13 cellular contexts compared by ENCODE assay signal in the genomic region with DNA sequence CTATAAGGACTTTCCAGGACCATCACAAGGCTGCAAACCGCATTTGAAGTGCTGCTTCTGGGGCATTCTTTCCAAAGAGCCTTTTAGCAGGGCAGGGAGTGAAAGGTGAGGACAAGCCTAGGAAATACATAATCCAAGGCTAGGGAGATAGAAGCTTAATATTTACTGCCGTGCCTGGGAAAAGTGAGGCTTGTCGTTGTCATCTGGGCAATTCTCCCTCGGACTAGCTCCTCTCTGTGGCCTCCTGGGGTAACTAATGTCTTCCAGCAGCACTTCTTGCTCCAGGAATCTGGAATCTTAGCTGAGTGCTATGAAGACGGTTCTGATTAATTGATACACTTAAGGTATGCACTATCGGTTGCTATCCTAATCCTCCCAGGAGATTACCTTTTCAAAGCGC.
A peak's percentile ranks its signal among the peaks of the same experiment; 100 is the strongest.
DNase-seq lines count a peak whose midpoint lies in the region; ATAC-seq, FAIRE-seq and TF ChIP-seq lines count a peak whose summit lies in the region.
"Had no signal": no experiment of that assay in that cellular context is flagged by ENCODE, and none has a peak within 500 bp of the region (broad histone marks: within the 10 kb centered on the region; RNA-seq: fewer than 3 reads in every experiment).

No MANE protein-coding gene starts in this region.

- peaks cover 0 to 16% (median 6%) of the 10 kb centered on the region in 12 donors for H3K4me1 ChIP-seq in heart left ventricle
- peaks cover 10% of the 10 kb centered on the region for H3K4me1 ChIP-seq in HepG2 (ENCODE audit: insufficient read depth, low read length)
- no peaks in the 10 kb centered on the region for H3K4me1 ChIP-seq in MM.1S (ENCODE audit: low read length)

- TF ChIP-seq RAD21 in HepG2 (CRISPR knock-in tag; IDR thresholded peaks at IDR 0.05) = no peak

- H3K4me3 Mint-ChIP-seq in T-helper 2 cell treated with Interferon-gamma antibody and Interleukin-4, amounts not matched to agents 5 μg/mL and 100 μg/mL, for 36 hours = no peak overlapping the region
- no peak overlapping the region for H3K4me3 Mint-ChIP-seq in activated CD8-positive, alpha-beta memory T cell treated with anti-CD3 and anti-CD28 coated beads, Interleukin-2, amount 10 ng/mL, durations not matched to agents 7 days and 5 days
- H3K4me3 Mint-ChIP-seq: dendritic cell treated with granulocyte-macrophage colony-stimulating factor and Interleukin-4, amounts not matched to agents 40 ng/mL and 50 ng/mL, for 4 days had no signal

- H3K36me3 Mint-ChIP-seq in T-helper 2 cell treated with Interferon-gamma antibody and Interleukin-4, amounts not matched to agents 5 μg/mL and 100 μg/mL, for 36 hours (ENCODE audit: low read depth) = no peaks in the 10 kb centered on the region
- H3K36me3 Mint-ChIP-seq in activated CD8-positive, alpha-beta memory T cell treated with anti-CD3 and anti-CD28 coated beads, Interleukin-2, amount 10 ng/mL, durations not matched to agents 7 days and 5 days = no peaks in the 10 kb centered on the region

- H3K27ac ChIP-seq in heart left ventricle (peak overlapping the region in 1 of 12 donors; percentile 52), brain microvascular endothelial cell (no peak overlapping the region), HepG2 (ENCODE audit: extremely low read length, insufficient read depth, low read length) (no peak overlapping the region), MM.1S (ENCODE audit: low read length) (no peak overlapping the region)
- H3K27ac ChIP-seq: left lung, upper lobe of left lung had no signal

- no peak for TF ChIP-seq POLR2A in heart left ventricle (IDR thresholded peaks at IDR 0.05)
- no peak for TF ChIP-seq POLR2A in HepG2 (IDR thresholded peaks at IDR 0.05; ENCODE audit: insufficient read depth in 1 of 2, low read depth in 2 of 2, low read length in 2 of 2)

- no peaks in the 10 kb centered on the region for H3F3A ChIP-seq in MM.1S (ENCODE audit: insufficient read depth, low read length)

- TF ChIP-seq CTCF in heart left ventricle (IDR thresholded peaks at IDR 0.05) = peak in 7 of 12 donors; percentile 14 to 45 (median 26)
- peak; percentile 26 for TF ChIP-seq CTCF in brain microvascular endothelial cell (IDR thresholded peaks at IDR 0.05; ENCODE audit: low read depth, low read length, missing control alignments)
- TF ChIP-seq CTCF in HepG2 (CRISPR knock-in tag; IDR thresholded peaks at IDR 0.05) = peak; percentile 60
- no peak for TF ChIP-seq CTCF in MM.1S (IDR thresholded peaks at IDR 0.05; ENCODE audit: low read length)

- 41 to 54% (median 47%) methylated on average over 7 of the region's 7 CpGs for WGBS in heart left ventricle, 4 donors
- WGBS in HepG2 (ENCODE audit: low lambda C conversion rate) = 30% methylated on average over 7 of the region's 7 CpGs

- no peak overlapping the region for H3K27ac Mint-ChIP-seq in T-helper 2 cell treated with Interferon-gamma antibody and Interleukin-4, amounts not matched to agents 5 μg/mL and 100 μg/mL, for 36 hours
- H3K27ac Mint-ChIP-seq in activated CD8-positive, alpha-beta memory T cell treated with anti-CD3 and anti-CD28 coated beads, Interleukin-2, amount 10 ng/mL, durations not matched to agents 7 days and 5 days = no peak overlapping the region
- H3K27ac Mint-ChIP-seq: dendritic cell treated with granulocyte-macrophage colony-stimulating factor and Interleukin-4, amounts not matched to agents 40 ng/mL and 50 ng/mL, for 4 days had no signal

- no peaks in the 10 kb centered on the region for H3K27me3 ChIP-seq in heart left ventricle
- peaks cover 20% of the 10 kb centered on the region for H3K27me3 ChIP-seq in brain microvascular endothelial cell (replicated peaks)
- H3K27me3 ChIP-seq in HepG2 (ENCODE audit: control insufficient read depth in 1 of 2, insufficient read depth in 2 of 2, low read length in 2 of 2) = peaks cover 0 to 14% of the 10 kb centered on the region in 2 experiments; a peak in 3 of 5 replicates
- no peaks in the 10 kb centered on the region for H3K27me3 ChIP-seq in MM.1S (replicated peaks; ENCODE audit: insufficient read depth, low read length)
- H3K27me3 ChIP-seq: left lung, upper lobe of left lung had no signal

- no peaks in the 10 kb centered on the region for H3K9me2 ChIP-seq in MM.1S (replicated peaks; ENCODE audit: insufficient read depth, low read length)

- no peak for ATAC-seq in heart left ventricle
- no peak for ATAC-seq in Right ventricle myocardium inferior
- ATAC-seq in HepG2 = peak; percentile 75
- no peak for ATAC-seq in activated CD8-positive, alpha-beta memory T cell treated with anti-CD3 and anti-CD28 coated beads, Interleukin-2, amount 10 ng/mL, durations not matched to agents 7 days and 5 days
- ATAC-seq: left lung had no signal

- H3K9me3 Mint-ChIP-seq in T-helper 2 cell treated with Interferon-gamma antibody and Interleukin-4, amounts not matched to agents 5 μg/mL and 100 μg/mL, for 36 hours = no peaks in the 10 kb centered on the region
- no peaks in the 10 kb centered on the region for H3K9me3 Mint-ChIP-seq in activated CD8-positive, alpha-beta memory T cell treated with anti-CD3 and anti-CD28 coated beads, Interleukin-2, amount 10 ng/mL, durations not matched to agents 7 days and 5 days (ENCODE audit: low read depth)
- H3K9me3 Mint-ChIP-seq: dendritic cell treated with granulocyte-macrophage colony-stimulating factor and Interleukin-4, amounts not matched to agents 40 ng/mL and 50 ng/mL, for 4 days had no signal

- no peak overlapping the region for H3K4me3 ChIP-seq in heart left ventricle
- no peak overlapping the region for H3K4me3 ChIP-seq in brain microvascular endothelial cell (ENCODE audit: low read depth, low read length)
- H3K4me3 ChIP-seq in HepG2 (replicated peaks in 1 of 3; ENCODE audit: insufficient read depth in 1 of 3, low read depth in 2 of 3, low read length in 3 of 3) = no peak overlapping the region
- no peak overlapping the region for H3K4me3 ChIP-seq in MM.1S (ENCODE audit: low read length)
- H3K4me3 ChIP-seq: left lung, upper lobe of left lung had no signal

- H3K79me2 ChIP-seq in HepG2 (ENCODE audit: insufficient read depth, low read length) (no peaks in the 10 kb centered on the region), MM.1S (ENCODE audit: low read length) (no peaks in the 10 kb centered on the region)

- H3K9me3 ChIP-seq in heart left ventricle (no peaks in the 10 kb centered on the region), HepG2 (ENCODE audit: low read length) (no peaks in the 10 kb centered on the region), MM.1S (replicated peaks; ENCODE audit: insufficient read depth, low read length) (no peaks in the 10 kb centered on the region)
- H3K9me3 ChIP-seq: left lung, upper lobe of left lung had no signal

- TF ChIP-seq EP300 in HepG2 (IDR thresholded peaks at IDR 0.05; ENCODE audit: low read depth in 2 of 2, low read length in 2 of 2) (no peak), HepG2 (CRISPR knock-in tag; IDR thresholded peaks at IDR 0.05; ENCODE audit: borderline replicate concordance) (no peak)

- no peak overlapping the region for H3K9ac ChIP-seq in HepG2 (ENCODE audit: insufficient read depth, low read depth, low read length)
- no peak overlapping the region for H3K9ac ChIP-seq in MM.1S (ENCODE audit: low read length)

- CTCF ChIA-PET in HepG2 (lab: Yijun Ruan, JAX; ENCODE audit: low intra/inter-chr PET ratio, low total read pairs) = interaction anchor here (1.6 kb wide), 1 partner anchor 131 kb away, joined by 6 read pairs; no protein-coding TSS in a partner anchor
- CTCF ChIA-PET in activated CD8-positive, alpha-beta memory T cell treated with anti-CD3 and anti-CD28 coated beads, Interleukin-2, amount 10 ng/mL, durations not matched to agents 7 days and 5 days (lab: Charles Lee) = no interaction called here

- in situ Hi-C loops in brain microvascular endothelial cell (cut with HindIII; ENCODE audit: low pct_ligation_motif_present, low sequenced_read_pairs) = no loop called here
- in situ Hi-C loops in HepG2 (cut with HindIII; ENCODE audit: extremely low pct_ligation_motif_present, low pct_unique_long_range_greater_than_20kb) = no loop called here

- DNase-seq in heart left ventricle = no peak
- DNase-seq in Right ventricle myocardium inferior (ENCODE audit: missing footprints) = no peak
- DNase-seq in brain microvascular endothelial cell = no peak
- DNase-seq in HepG2 (ENCODE audit: low spot score) = no peak
- DNase-seq in T-helper 2 cell treated with Interferon-gamma antibody and Interleukin-4, amounts not matched to agents 5 μg/mL and 100 μg/mL, for 36 hours (ENCODE audit: low spot score) = no peak
- no peak for DNase-seq in MM.1S
- DNase-seq in activated CD8-positive, alpha-beta memory T cell treated with anti-CD3 and anti-CD28 coated beads, Interleukin-2, amount 10 ng/mL, durations not matched to agents 7 days and 5 days = no peak
- no peak for DNase-seq in T-helper 2 cell
- DNase-seq: left lung, SHP77, upper lobe of left lung had no signal

- POLR2A ChIA-PET in HepG2 (lab: Yijun Ruan, JAX) = interaction anchor here (1.0 kb wide), 1 partner anchor 71 kb away, joined by 6 read pairs; no protein-coding TSS in a partner anchor

- no TSS peak for BruUV-seq in HepG2 (replicated peaks; lab: Mats Ljungman, UMichigan)

- H3K27me3 Mint-ChIP-seq in T-helper 2 cell treated with Interferon-gamma antibody and Interleukin-4, amounts not matched to agents 5 μg/mL and 100 μg/mL, for 36 hours (ENCODE audit: low read depth) = peaks cover 29% of the 10 kb centered on the region
- peaks cover 35% of the 10 kb centered on the region for H3K27me3 Mint-ChIP-seq in activated CD8-positive, alpha-beta memory T cell treated with anti-CD3 and anti-CD28 coated beads, Interleukin-2, amount 10 ng/mL, durations not matched to agents 7 days and 5 days

- no peaks in the 10 kb centered on the region for H3K36me3 ChIP-seq in heart left ventricle
- H3K36me3 ChIP-seq in brain microvascular endothelial cell (replicated peaks) = no peaks in the 10 kb centered on the region
- H3K36me3 ChIP-seq in HepG2 (replicated peaks in 1 of 2; ENCODE audit: control insufficient read depth in 1 of 2, insufficient read depth in 2 of 2, low read length in 2 of 2) = no peaks in the 10 kb centered on the region
- no peaks in the 10 kb centered on the region for H3K36me3 ChIP-seq in MM.1S (replicated peaks; ENCODE audit: insufficient read depth, low read length)
- H3K36me3 ChIP-seq: left lung, upper lobe of left lung had no signal

- intact Hi-C loops in heart left ventricle (cut with DNase I) = loop anchor here in 5 of 10 donors (5.0 to 10.0 kb wide), 4 partner anchors 69 to 132 kb away; partner anchors contain the start of gene ATL2 (in 2 of the 5)
- intact Hi-C loops in Right ventricle myocardium inferior (cut with DNase I) = loop anchor here (5.0 kb wide), 1 partner anchor 129 kb away; no protein-coding TSS in a partner anchor
- intact Hi-C loops in HepG2 (cut with micrococcal nuclease; ENCODE audit: unreplicated experiment) = loop anchor here (1.0 kb wide), 1 partner anchor 131 kb away; no protein-coding TSS in a partner anchor

- H3K4me1 Mint-ChIP-seq in T-helper 2 cell treated with Interferon-gamma antibody and Interleukin-4, amounts not matched to agents 5 μg/mL and 100 μg/mL, for 36 hours (ENCODE audit: low read depth) = no peaks in the 10 kb centered on the region
- no peaks in the 10 kb centered on the region for H3K4me1 Mint-ChIP-seq in activated CD8-positive, alpha-beta memory T cell treated with anti-CD3 and anti-CD28 coated beads, Interleukin-2, amount 10 ng/mL, durations not matched to agents 7 days and 5 days

- H3K4me2 ChIP-seq in HepG2 (ENCODE audit: low read depth, low read length) (no peak overlapping the region), MM.1S (ENCODE audit: low read depth, low read length) (no peak overlapping the region)

- peak; percentile 43 for FAIRE-seq in HepG2 (lab: Jason Lieb, UNC)
- FAIRE-seq: H54 had no signal

- no peaks in the 10 kb centered on the region for H4K20me1 ChIP-seq in HepG2 (ENCODE audit: insufficient read depth, low read length)
- H4K20me1 ChIP-seq in MM.1S (ENCODE audit: insufficient read depth, low read length) = no peaks in the 10 kb centered on the region

- H2AFZ ChIP-seq in HepG2 (ENCODE audit: low read length) = no peak overlapping the region
- no peak overlapping the region for H2AFZ ChIP-seq in MM.1S (ENCODE audit: low read length)
